ENCODE assay signal across 1 cellular context in the genomic region with DNA sequence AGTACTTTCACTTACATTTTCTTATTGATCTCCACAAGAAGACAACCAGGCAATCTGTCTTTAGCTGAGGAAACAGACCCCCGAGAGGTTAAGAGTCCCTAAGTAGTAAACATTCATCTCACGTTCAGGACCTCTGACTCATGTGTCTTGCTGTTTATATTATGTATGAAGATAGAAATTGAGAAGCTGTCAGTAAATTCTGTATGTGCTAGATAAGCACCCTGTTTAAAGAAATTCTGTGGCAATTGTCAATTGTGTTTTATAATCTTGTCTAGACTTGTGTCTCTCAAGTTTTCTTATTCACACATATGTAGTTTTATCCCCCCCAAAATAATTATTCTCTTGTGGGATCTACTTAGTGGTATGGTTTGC.
TF ChIP-seq lines count a peak whose summit lies in the region.

No MANE protein-coding gene starts in this region.

TF ChIP-seq in endothelial cell of umbilical vein, 7 proteins besides CTCF, POLR2A, EP300 and RAD21:
- TF ChIP-seq FOS (IDR thresholded peaks at IDR 0.05; ENCODE audit: borderline replicate concordance, insufficient read depth, low read length) (peak; percentile 56), EZH2 (IDR thresholded peaks at IDR 0.05; ENCODE audit: borderline replicate concordance, low read depth, low read length, severe bottlenecking) (no peak)
